In genomic region chr10:117004627-117005453, GRCh38 we compare ENCODE assay signal across 8 cellular contexts. TPM values are rescaled to one million over a fixed set of nuclear protein-coding genes. Genes with fewer than 3 reads are reported as not detected.
A peak's percentile ranks its signal among the peaks of the same experiment; 100 is the strongest.
DNase-seq lines count a peak whose midpoint lies in the region; ATAC-seq and TF ChIP-seq lines count a peak whose summit lies in the region.

TSS of gene SHTN1 (minus strand) at chr10:117005187. CDS start at chr10:117005079, 108 bp downstream.

- no peaks in the 10 kb centered on the region for H3K27me3 ChIP-seq in CD4-positive, alpha-beta memory T cell (ENCODE audit: insufficient read depth, low read length)
- peaks cover 9% of the 10 kb centered on the region for H3K27me3 ChIP-seq in HUES48 (ENCODE audit: control insufficient read depth, insufficient read depth, low read length)
- no peaks in the 10 kb centered on the region for H3K27me3 ChIP-seq in OCI-LY1 (ENCODE audit: insufficient read depth, low read length)
- no peaks in the 10 kb centered on the region for H3K27me3 ChIP-seq in adipocyte (replicated peaks; ENCODE audit: control insufficient read depth, insufficient read depth, low read length)
- H3K27me3 ChIP-seq in heart left ventricle, result peaks cover 0 to 5% (median 0%) of the 10 kb centered on the region in 9 donors

- H3K9me3 Mint-ChIP-seq in CD4-positive, alpha-beta memory T cell, result peaks cover 0 to 3% (median under 1%) of the 10 kb centered on the region in 8 donors
- H3K9me3 Mint-ChIP-seq in osteocyte (ENCODE audit: unreplicated experiment), result no peaks in the 10 kb centered on the region

- H3K4me2 ChIP-seq in OCI-LY1 (ENCODE audit: low read length), result peak within 1 kb of the TSS; percentile 78

- H2AFZ ChIP-seq in OCI-LY1 (ENCODE audit: low read length), result no peak within 1 kb of the TSS

- no peaks in the 10 kb centered on the region for H3K9me3 ChIP-seq in CD4-positive, alpha-beta memory T cell (ENCODE audit: control insufficient read depth in 1 of 2, low read length in 2 of 2)
- H3K9me3 ChIP-seq in HUES48 (ENCODE audit: control insufficient read depth, insufficient read depth, low read length) (no peaks in the 10 kb centered on the region), OCI-LY1 (ENCODE audit: low read length) (no peaks in the 10 kb centered on the region), adipocyte (ENCODE audit: control insufficient read depth, low read length) (no peaks in the 10 kb centered on the region), heart left ventricle (no peaks in the 10 kb centered on the region)

- peak within 1 kb of the TSS in 1 of 7 donors; percentile 24 for H3K27ac Mint-ChIP-seq in CD4-positive, alpha-beta memory T cell
- peak within 1 kb of the TSS; percentile 89 for H3K27ac Mint-ChIP-seq in osteocyte (ENCODE audit: unreplicated experiment)

- H3K4me3 ChIP-seq in CD4-positive, alpha-beta memory T cell (ENCODE audit: low read length in 2 of 2), result peak within 1 kb of the TSS in 1 of 2 donors; percentile 38
- H3K4me3 ChIP-seq in HUES48 (ENCODE audit: low read depth, low read length), result peak within 1 kb of the TSS; percentile 79
- peak within 1 kb of the TSS; percentile 68 for H3K4me3 ChIP-seq in OCI-LY1 (ENCODE audit: low read depth, low read length, poor library complexity, severe bottlenecking)
- H3K4me3 ChIP-seq in adipocyte (ENCODE audit: low read length), result peak within 1 kb of the TSS; percentile 91
- peak within 1 kb of the TSS; percentile 39 to 95 (median 72) for H3K4me3 ChIP-seq in heart left ventricle

- ATAC-seq in GM19468 (IDR thresholded peaks at IDR 0.05; ENCODE audit: extremely low read depth, unreplicated experiment), result peak; percentile 38
- ATAC-seq in heart left ventricle, result peak; percentile 66 to 87 (median 79)

- no peak within 1 kb of the TSS for H3K27ac ChIP-seq in CD4-positive, alpha-beta memory T cell (ENCODE audit: low read depth, low read length)
- no peak within 1 kb of the TSS for H3K27ac ChIP-seq in HUES48 (ENCODE audit: low read depth, low read length)
- H3K27ac ChIP-seq in OCI-LY1 (ENCODE audit: low read depth, low read length, poor library complexity, severe bottlenecking), result no peak within 1 kb of the TSS
- H3K27ac ChIP-seq in heart left ventricle, result peak within 1 kb of the TSS in 10 of 12 donors; percentile 12 to 88 (median 46)

- no peaks in the 10 kb centered on the region for H3F3A ChIP-seq in OCI-LY1 (ENCODE audit: insufficient read depth, low read length)

- peaks cover 4% of the 10 kb centered on the region for H3K4me1 ChIP-seq in CD4-positive, alpha-beta memory T cell (ENCODE audit: insufficient read depth, low read length)
- H3K4me1 ChIP-seq in HUES48 (ENCODE audit: control insufficient read depth, insufficient read depth, low read length) (peaks cover 13% of the 10 kb centered on the region; the same call in 1 of the 2 replicates), OCI-LY1 (ENCODE audit: insufficient read depth, low read length, severe bottlenecking) (peaks cover 6% of the 10 kb centered on the region), adipocyte (ENCODE audit: control insufficient read depth, insufficient read depth, low read length) (no peaks in the 10 kb centered on the region), heart left ventricle (peaks cover 0 to 17% (median 0%) of the 10 kb centered on the region in 12 donors)

- peaks cover 0 to 5% (median 4%) of the 10 kb centered on the region in 4 donors for H3K4me1 Mint-ChIP-seq in CD4-positive, alpha-beta memory T cell
- peaks cover 20% of the 10 kb centered on the region for H3K4me1 Mint-ChIP-seq in osteocyte (ENCODE audit: unreplicated experiment)

- peak within 1 kb of the TSS; percentile 49 to 82 (median 78) for H3K4me3 Mint-ChIP-seq in CD4-positive, alpha-beta memory T cell
- H3K4me3 Mint-ChIP-seq in osteocyte (ENCODE audit: unreplicated experiment), result peak within 1 kb of the TSS; percentile 90

- CTCF ChIA-PET in CD4-positive, alpha-beta memory T cell (lab: Charles Lee; ENCODE audit: partially characterized antibody), result interaction anchor here (0.7 to 1.7 kb wide), 2 partner anchors 163 to 170 kb away, joined by 3 read pairs; no protein-coding TSS in a partner anchor

- H3K36me3 Mint-ChIP-seq in CD4-positive, alpha-beta memory T cell, result no peaks in the 10 kb centered on the region
- H3K36me3 Mint-ChIP-seq in osteocyte (ENCODE audit: unreplicated experiment), result no peaks in the 10 kb centered on the region

- H4K20me1 ChIP-seq in OCI-LY1 (ENCODE audit: insufficient read depth, low read length), result no peaks in the 10 kb centered on the region

- POLR2A ChIA-PET in CD4-positive, alpha-beta memory T cell (lab: Charles Lee; ENCODE audit: partially characterized antibody), result no interaction called here

- no peaks in the 10 kb centered on the region for H3K36me3 ChIP-seq in CD4-positive, alpha-beta memory T cell (ENCODE audit: insufficient read depth, low read length)
- H3K36me3 ChIP-seq in HUES48 (ENCODE audit: control insufficient read depth, insufficient read depth, low read length) (no peaks in the 10 kb centered on the region), OCI-LY1 (ENCODE audit: insufficient read depth, low read length) (no peaks in the 10 kb centered on the region), adipocyte (ENCODE audit: control insufficient read depth, insufficient read depth, low read length, severe bottlenecking) (no peaks in the 10 kb centered on the region), heart left ventricle (no peaks in the 10 kb centered on the region)

- H3K9me2 ChIP-seq in OCI-LY1 (ENCODE audit: low read depth, low read length), result no peaks in the 10 kb centered on the region

- H3K9ac ChIP-seq in HUES48 (ENCODE audit: low read depth, low read length), result peak within 1 kb of the TSS; percentile 50
- H3K9ac ChIP-seq in OCI-LY1 (ENCODE audit: low read length), result peak within 1 kb of the TSS; percentile 55; the same call in 1 of the 2 replicates
- H3K9ac ChIP-seq in adipocyte (ENCODE audit: low read length), result peak within 1 kb of the TSS; percentile 74

- H3K79me2 ChIP-seq in OCI-LY1 (ENCODE audit: insufficient read depth, low read length), result no peaks in the 10 kb centered on the region

- peaks cover 19 to 36% of the 10 kb centered on the region in 2 donors for H3K27me3 Mint-ChIP-seq in CD4-positive, alpha-beta memory T cell
- no peaks in the 10 kb centered on the region for H3K27me3 Mint-ChIP-seq in osteocyte (ENCODE audit: unreplicated experiment)

- DNase-seq in CD4-positive, alpha-beta memory T cell, result peak; percentile 0 to 39 (median 18)
- DNase-seq in adipocyte (ENCODE audit: low read depth) (peak; percentile 76), heart left ventricle (peak; percentile 53 to 80 (median 65)), osteocyte (ENCODE audit: extremely low spot score, unreplicated experiment) (peak; percentile 87), activated gamma-delta T cell (lab: John Stamatoyannopoulos, UW) (no peak)

- intact Hi-C loops in CD4-positive, alpha-beta memory T cell (cut with micrococcal nuclease), result no loop called here
- intact Hi-C loops in heart left ventricle (cut with DNase I), result no loop called here

- TF ChIP-seq CTCF in OCI-LY1 (IDR thresholded peaks at IDR 0.05; ENCODE audit: low read length) (no peak), heart left ventricle (IDR thresholded peaks at IDR 0.05) (no peak), osteocyte (IDR thresholded peaks at IDR 0.05) (no peak)

- WGBS in heart left ventricle, 4 donors, result 1 to 3% (median 1%) methylated on average over 48 to 80 of the region's 80 CpGs

- TF ChIP-seq POLR2A in heart left ventricle (IDR thresholded peaks at IDR 0.05), result no peak

RNA-seq across cellular contexts. Expression of gene SHTN1, which starts in this region (rescaled TPM):
- total RNA-seq in CD4-positive, alpha-beta memory T cell, result 1 to 10 TPM in 1 of 2 experiments, under 1 TPM in 1; 0.83 to 1.6 TPM
- polyA plus RNA-seq in CD4-positive, alpha-beta memory T cell, result under 1 TPM in 1 of 2 donors, not detected in 1; 0.12 TPM
- total RNA-seq in heart left ventricle (10 to 100 TPM in 2 of 9 donors, 1 to 10 TPM in 7; 1.3 to 16.5 (median 3.4) TPM), osteocyte (23.7 and 26.1 TPM in 2 replicates)
- polyA plus RNA-seq in heart left ventricle, result 1 to 10 TPM; 1.2 to 1.3 TPM

Comparison
In these comparisons a context has a peak if more than half of its experiments do, and no peak if none do; other contexts are left out.
1. H3K27ac ChIP-seq: peak in heart left ventricle (10 of 12); none in CD4-positive, alpha-beta memory T cell (single experiment), HUES48 (single experiment) and OCI-LY1 (single experiment).
2. Peak in every context shown above with its lines, with median percentiles within 50 percentile points of each other: H3K9ac ChIP-seq.